Comparison of ENCODE assay signal across 30 cellular contexts in genomic region chr1:188372821-188373220, GRCh38.
"Had no signal": no experiment of that assay in that cellular context is flagged by ENCODE, and none has a peak within 500 bp of the region (broad histone marks: within the 10 kb centered on the region; RNA-seq: fewer than 3 reads in every experiment).

No MANE protein-coding gene starts in this region.

- H3K27me3 Mint-ChIP-seq: activated CD4-positive, alpha-beta T cell treated with anti-CD3 and anti-CD28 coated beads for 36 hours; activated naive CD8-positive, alpha-beta T cell treated with anti-CD3 and anti-CD28 coated beads for 36 hours; stimulated activated memory B cell treated with anti-CD40 and anti-IgM and Interleukin-4, amounts not matched to agents 10 μg/mL and 1 μg/mL and 100 μg/mL, for 72 hours; stimulated activated naive CD8-positive, alpha-beta T cell treated with anti-CD3 and anti-CD28 coated beads, Interleukin-15, amount 100 ng/mL, for 72 hours had no signal

- H3K36me3 Mint-ChIP-seq: activated naive CD8-positive, alpha-beta T cell treated with anti-CD3 and anti-CD28 coated beads for 36 hours; natural killer cell; neural progenitor cell; stimulated activated memory B cell treated with anti-CD40 and anti-IgM and Interleukin-4, amounts not matched to agents 10 μg/mL and 1 μg/mL and 100 μg/mL, for 72 hours had no signal

- H3K9me3 Mint-ChIP-seq: neural progenitor cell; stimulated activated memory B cell treated with anti-CD40 and anti-IgM and Interleukin-4, amounts not matched to agents 10 μg/mL and 1 μg/mL and 100 μg/mL, for 72 hours; stimulated activated naive CD8-positive, alpha-beta T cell treated with anti-CD3 and anti-CD28 coated beads, Interleukin-15, amount 100 ng/mL, for 72 hours had no signal

- H3K27ac Mint-ChIP-seq: activated CD4-positive, alpha-beta T cell treated with anti-CD3 and anti-CD28 coated beads for 36 hours; activated naive CD4-positive, alpha-beta T cell treated with anti-CD3 and anti-CD28 coated beads for 36 hours; activated naive CD8-positive, alpha-beta T cell treated with anti-CD3 and anti-CD28 coated beads for 36 hours; activated T-cell treated with anti-CD3 and anti-CD28 coated beads, Interleukin-2, amount 50 U/mL, for 72 hours; natural killer cell; neural progenitor cell; stimulated activated memory B cell treated with anti-CD40 and anti-IgM and Interleukin-4, amounts not matched to agents 10 μg/mL and 1 μg/mL and 100 μg/mL, for 72 hours; stimulated activated naive CD8-positive, alpha-beta T cell treated with anti-CD3 and anti-CD28 coated beads, Interleukin-15, amount 100 ng/mL, for 72 hours had no signal

- H3K4me3 Mint-ChIP-seq: activated CD4-positive, alpha-beta T cell treated with anti-CD3 and anti-CD28 coated beads for 36 hours; activated naive CD4-positive, alpha-beta T cell treated with anti-CD3 and anti-CD28 coated beads for 36 hours; activated naive CD8-positive, alpha-beta T cell treated with anti-CD3 and anti-CD28 coated beads for 36 hours; activated T-cell treated with anti-CD3 and anti-CD28 coated beads, Interleukin-2, amount 50 U/mL, for 72 hours; natural killer cell; neural progenitor cell; stimulated activated memory B cell treated with anti-CD40 and anti-IgM and Interleukin-4, amounts not matched to agents 10 μg/mL and 1 μg/mL and 100 μg/mL, for 72 hours; stimulated activated naive CD8-positive, alpha-beta T cell treated with anti-CD3 and anti-CD28 coated beads, Interleukin-15, amount 100 ng/mL, for 72 hours had no signal

- H3K79me2 ChIP-seq: parathyroid adenoma had no signal

- H3K27ac ChIP-seq: adrenal gland, body of pancreas, gastrocnemius medialis, left lung, lower lobe of right lung, neural progenitor cell, parathyroid adenoma, psoas muscle, sigmoid colon had no signal

- H3K27me3 ChIP-seq: adrenal gland, body of pancreas, gastrocnemius medialis, left lung, neural progenitor cell, sigmoid colon had no signal

- H3K4me3 ChIP-seq: adrenal gland, body of pancreas, gastrocnemius medialis, left lung, lower lobe of right lung, neural progenitor cell, psoas muscle, sigmoid colon had no signal

- DNase-seq: activated CD4-positive, alpha-beta T cell treated with anti-CD3 and anti-CD28 coated beads for 36 hours; activated CD4-positive, alpha-beta T cell treated with anti-CD3 and anti-CD28 coated beads, Interleukin-2, amount 50 U/mL, for 4 hours; activated CD4-positive, CD25-positive, alpha-beta regulatory T cell; activated effector memory CD4-positive, alpha-beta T cell treated with Interleukin-2 at 50 U/mL for 16 hours; activated naive CD4-positive, alpha-beta T cell treated with anti-CD3 and anti-CD28 coated beads for 36 hours; activated naive CD8-positive, alpha-beta T cell treated with anti-CD3 and anti-CD28 coated beads for 36 hours; activated T-cell treated with anti-CD3 and anti-CD28 coated beads for 4 hours; activated T-cell treated with anti-CD3 and anti-CD28 coated beads, Interleukin-2, amount 50 U/mL, for 72 hours; adrenal gland; aorta; body of pancreas; effector CD8-positive, alpha-beta T cell; gastrocnemius medialis; glutamatergic neuron; left lung; lower lobe of right lung; mesendoderm; natural killer cell; occipital lobe; psoas muscle; sigmoid colon; small intestine; stimulated activated CD4-positive, alpha-beta T cell treated with anti-CD3 and anti-CD28 coated beads, Interleukin-1b, Interleukin-23, amount 100 ng/mL, for 48 hours; stimulated activated CD4-positive, alpha-beta T cell treated with anti-CD3 and anti-CD28 coated beads, Interleukin-4, amount 100 ng/mL, for 4 hours; stimulated activated CD8-positive, alpha-beta memory T cell treated with anti-CD3 and anti-CD28 coated beads, Interleukin-4, amount 100 ng/mL, for 48 hours; stimulated activated naive CD8-positive, alpha-beta T cell treated with anti-CD3 and anti-CD28 coated beads, Interleukin-15, amount 100 ng/mL, for 72 hours; substantia nigra had no signal

- H3K9me3 ChIP-seq: adrenal gland, body of pancreas, gastrocnemius medialis, left lung, lower lobe of right lung, psoas muscle had no signal

- H3K4me2 ChIP-seq: neural progenitor cell had no signal

- ATAC-seq: activated CD4-positive, alpha-beta T cell treated with anti-CD3 and anti-CD28 coated beads for 36 hours; activated T-cell treated with anti-CD3 and anti-CD28 coated beads, Interleukin-2, amount 50 U/mL, for 72 hours; body of pancreas; gastrocnemius medialis; left lung; lower lobe of right lung; natural killer cell; psoas muscle; stimulated activated memory B cell treated with anti-CD40 and anti-IgM and Interleukin-4, amounts not matched to agents 10 μg/mL and 1 μg/mL and 100 μg/mL, for 72 hours; stimulated activated naive CD8-positive, alpha-beta T cell treated with anti-CD3 and anti-CD28 coated beads, Interleukin-15, amount 100 ng/mL, for 72 hours had no signal

- H3K4me1 Mint-ChIP-seq: activated CD4-positive, alpha-beta T cell treated with anti-CD3 and anti-CD28 coated beads for 36 hours; activated naive CD8-positive, alpha-beta T cell treated with anti-CD3 and anti-CD28 coated beads for 36 hours; natural killer cell; neural progenitor cell; stimulated activated memory B cell treated with anti-CD40 and anti-IgM and Interleukin-4, amounts not matched to agents 10 μg/mL and 1 μg/mL and 100 μg/mL, for 72 hours; stimulated activated naive CD8-positive, alpha-beta T cell treated with anti-CD3 and anti-CD28 coated beads, Interleukin-15, amount 100 ng/mL, for 72 hours had no signal

- H3K36me3 ChIP-seq: adrenal gland, gastrocnemius medialis, left lung, lower lobe of right lung, neural progenitor cell, sigmoid colon had no signal

- H3K4me1 ChIP-seq: adrenal gland, body of pancreas, gastrocnemius medialis, left lung, lower lobe of right lung, neural progenitor cell, parathyroid adenoma, psoas muscle, sigmoid colon had no signal

- H2AFZ ChIP-seq: neural progenitor cell, parathyroid adenoma had no signal

- H3K9ac ChIP-seq: neural progenitor cell, parathyroid adenoma had no signal
